Comparison of ENCODE assay signal across 1 cellular context in the genomic region with DNA sequence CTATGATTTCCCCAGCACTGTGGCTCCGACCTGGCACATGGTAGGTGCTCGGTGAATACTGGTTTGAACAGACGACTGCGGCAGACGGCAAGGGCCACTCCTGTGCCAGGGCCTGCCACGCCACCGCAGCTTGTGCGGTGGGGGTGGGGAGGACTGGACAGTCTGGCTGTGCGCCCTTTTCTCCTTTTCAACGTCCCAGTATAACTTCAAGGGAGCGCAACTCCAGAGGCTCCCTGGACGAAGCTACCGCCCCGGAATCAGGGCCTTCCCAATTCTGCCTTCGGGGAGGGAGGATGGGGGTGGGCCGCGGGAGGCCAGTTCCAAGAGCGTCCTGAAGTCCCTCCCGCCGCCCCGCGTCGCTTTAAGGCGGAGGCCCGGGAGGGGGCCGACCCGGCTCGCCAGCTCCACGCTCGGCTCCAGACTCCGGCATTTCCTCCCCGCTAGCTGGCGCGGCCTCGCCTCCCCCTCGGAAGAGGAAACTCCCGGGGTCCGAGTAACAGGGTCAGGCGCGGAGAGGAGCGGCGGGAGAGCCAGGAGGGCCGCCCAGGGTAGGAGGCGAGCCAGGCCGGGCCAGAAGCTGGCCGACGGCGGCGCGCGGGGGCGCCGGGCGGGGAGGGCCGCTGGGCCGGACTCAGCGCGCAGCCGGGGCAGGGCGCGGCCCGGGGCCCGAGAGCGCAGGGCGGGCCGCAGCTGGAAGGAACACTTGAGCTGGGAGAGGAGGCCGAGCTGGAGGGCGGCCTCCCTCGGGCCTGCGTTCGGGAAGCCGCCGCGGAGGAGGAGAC.
A peak's percentile ranks its signal among the peaks of the same experiment; 100 is the strongest.
TF ChIP-seq lines count a peak whose summit lies in the region.

A gene (plus strand): TSS at position 388 of the 782 bp plus-strand sequence. CDS start 498 bp downstream, outside the sequence.

TF ChIP-seq in HepG2, 621 proteins besides CTCF, POLR2A, EP300 and RAD21 (continued from another document and continues in another):
- TF ChIP-seq, protein P1, sequence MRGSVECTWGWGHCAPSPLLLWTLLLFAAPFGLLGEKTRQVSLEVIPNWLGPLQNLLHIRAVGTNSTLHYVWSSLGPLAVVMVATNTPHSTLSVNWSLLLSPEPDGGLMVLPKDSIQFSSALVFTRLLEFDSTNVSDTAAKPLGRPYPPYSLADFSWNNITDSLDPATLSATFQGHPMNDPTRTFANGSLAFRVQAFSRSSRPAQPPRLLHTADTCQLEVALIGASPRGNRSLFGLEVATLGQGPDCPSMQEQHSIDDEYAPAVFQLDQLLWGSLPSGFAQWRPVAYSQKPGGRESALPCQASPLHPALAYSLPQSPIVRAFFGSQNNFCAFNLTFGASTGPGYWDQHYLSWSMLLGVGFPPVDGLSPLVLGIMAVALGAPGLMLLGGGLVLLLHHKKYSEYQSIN (CRISPR knock-in tag; IDR thresholded peaks at IDR 0.05; ENCODE audit: borderline replicate concordance) = no peak
- TF ChIP-seq ZNF546 (CRISPR knock-in tag; conservative IDR thresholded peaks at IDR 0.05) (peak; percentile 92), ZNF614 (CRISPR knock-in tag; IDR thresholded peaks at IDR 0.05; ENCODE audit: borderline replicate concordance) (0 out of 2 replicates have a peak, but pooled peaks have one; percentile 38), MIXL1 (CRISPR knock-in tag; IDR thresholded peaks at IDR 0.05) (peak; percentile 17; the same call in 1 of the 2 replicates), ZNF484 (CRISPR knock-in tag; IDR thresholded peaks at IDR 0.05; ENCODE audit: borderline replicate concordance, low read depth) (no peak), GATAD2A (CRISPR knock-in tag; IDR thresholded peaks at IDR 0.05) (peak; percentile 61; the same call in 1 of the 2 replicates), IKZF4 (CRISPR knock-in tag; IDR thresholded peaks at IDR 0.05; ENCODE audit: borderline replicate concordance, low read depth, not compliant biosample characterization) (no peak), ELF4 (CRISPR knock-in tag; IDR thresholded peaks at IDR 0.05; ENCODE audit: borderline replicate concordance) (0 out of 2 replicates have a peak, but pooled peaks have one; percentile 23), ZNF782 (CRISPR knock-in tag; IDR thresholded peaks at IDR 0.05; ENCODE audit: borderline replicate concordance) (peak; percentile 61; the same call in 1 of the 2 replicates), ATF7-NPFF (CRISPR knock-in tag; IDR thresholded peaks at IDR 0.05; ENCODE audit: low read depth) (0 out of 2 replicates have a peak, but pooled peaks have one; percentile 31), ZNF264 (CRISPR knock-in tag; IDR thresholded peaks at IDR 0.05) (peak; percentile 53; the same call in 1 of the 2 replicates), ZNF235 (CRISPR knock-in tag; IDR thresholded peaks at IDR 0.05; ENCODE audit: borderline replicate concordance) (peak; percentile 67; the same call in 1 of the 2 replicates), ATM (IDR thresholded peaks at IDR 0.05; ENCODE audit: borderline replicate concordance) (no peak), PHF8 (CRISPR knock-in tag; IDR thresholded peaks at IDR 0.05) (peak; percentile 99), SUZ12 (IDR thresholded peaks at IDR 0.05; ENCODE audit: low read depth, low read length) (no peak), ZBTB3 (CRISPR knock-in tag; IDR thresholded peaks at IDR 0.05; ENCODE audit: borderline replicate concordance, low read depth) (peak; percentile 68; the same call in 1 of the 2 replicates), KLF6 (CRISPR knock-in tag; IDR thresholded peaks at IDR 0.05) (peak; percentile 33; the same call in 1 of the 2 replicates), SIX4 (CRISPR knock-in tag; IDR thresholded peaks at IDR 0.05) (no peak; the same call in 1 of the 2 replicates), ZNF878 (CRISPR knock-in tag; IDR thresholded peaks at IDR 0.05) (peak; percentile 66; the same call in 1 of the 2 replicates), ZNF180 (CRISPR knock-in tag; IDR thresholded peaks at IDR 0.05; ENCODE audit: borderline replicate concordance, low read depth) (no peak), ZKSCAN5 (CRISPR knock-in tag; IDR thresholded peaks at IDR 0.05) (no peak), ZNF644 (CRISPR knock-in tag; IDR thresholded peaks at IDR 0.05; ENCODE audit: low read depth) (peak; percentile 43; the same call in 1 of the 2 replicates), ZNF749 (CRISPR knock-in tag; IDR thresholded peaks at IDR 0.05; ENCODE audit: borderline replicate concordance) (peak; percentile 89; the same call in 1 of the 2 replicates), ZNF792 (CRISPR knock-in tag; IDR thresholded peaks at IDR 0.05) (peak; percentile 11; the same call in 1 of the 2 replicates), FOXA3 (CRISPR knock-in tag; IDR thresholded peaks at IDR 0.05) (0 out of 2 replicates have a peak, but pooled peaks have one; percentile 6), SP4 (CRISPR knock-in tag; IDR thresholded peaks at IDR 0.05) (peak; percentile 13; the same call in 1 of the 2 replicates), ZNF839 (CRISPR knock-in tag; IDR thresholded peaks at IDR 0.05; ENCODE audit: borderline replicate concordance) (peak; percentile 87; the same call in 1 of the 2 replicates), ISL2 (CRISPR knock-in tag; IDR thresholded peaks at IDR 0.05) (peak; percentile 62; the same call in 1 of the 2 replicates)
- TF ChIP-seq, protein P2, sequence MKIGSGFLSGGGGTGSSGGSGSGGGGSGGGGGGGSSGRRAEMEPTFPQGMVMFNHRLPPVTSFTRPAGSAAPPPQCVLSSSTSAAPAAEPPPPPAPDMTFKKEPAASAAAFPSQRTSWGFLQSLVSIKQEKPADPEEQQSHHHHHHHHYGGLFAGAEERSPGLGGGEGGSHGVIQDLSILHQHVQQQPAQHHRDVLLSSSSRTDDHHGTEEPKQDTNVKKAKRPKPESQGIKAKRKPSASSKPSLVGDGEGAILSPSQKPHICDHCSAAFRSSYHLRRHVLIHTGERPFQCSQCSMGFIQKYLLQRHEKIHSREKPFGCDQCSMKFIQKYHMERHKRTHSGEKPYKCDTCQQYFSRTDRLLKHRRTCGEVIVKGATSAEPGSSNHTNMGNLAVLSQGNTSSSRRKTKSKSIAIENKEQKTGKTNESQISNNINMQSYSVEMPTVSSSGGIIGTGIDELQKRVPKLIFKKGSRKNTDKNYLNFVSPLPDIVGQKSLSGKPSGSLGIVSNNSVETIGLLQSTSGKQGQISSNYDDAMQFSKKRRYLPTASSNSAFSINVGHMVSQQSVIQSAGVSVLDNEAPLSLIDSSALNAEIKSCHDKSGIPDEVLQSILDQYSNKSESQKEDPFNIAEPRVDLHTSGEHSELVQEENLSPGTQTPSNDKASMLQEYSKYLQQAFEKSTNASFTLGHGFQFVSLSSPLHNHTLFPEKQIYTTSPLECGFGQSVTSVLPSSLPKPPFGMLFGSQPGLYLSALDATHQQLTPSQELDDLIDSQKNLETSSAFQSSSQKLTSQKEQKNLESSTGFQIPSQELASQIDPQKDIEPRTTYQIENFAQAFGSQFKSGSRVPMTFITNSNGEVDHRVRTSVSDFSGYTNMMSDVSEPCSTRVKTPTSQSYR (CRISPR knock-in tag; IDR thresholded peaks at IDR 0.05; ENCODE audit: borderline replicate concordance) = peak; percentile 94
- TF ChIP-seq, protein P3, sequence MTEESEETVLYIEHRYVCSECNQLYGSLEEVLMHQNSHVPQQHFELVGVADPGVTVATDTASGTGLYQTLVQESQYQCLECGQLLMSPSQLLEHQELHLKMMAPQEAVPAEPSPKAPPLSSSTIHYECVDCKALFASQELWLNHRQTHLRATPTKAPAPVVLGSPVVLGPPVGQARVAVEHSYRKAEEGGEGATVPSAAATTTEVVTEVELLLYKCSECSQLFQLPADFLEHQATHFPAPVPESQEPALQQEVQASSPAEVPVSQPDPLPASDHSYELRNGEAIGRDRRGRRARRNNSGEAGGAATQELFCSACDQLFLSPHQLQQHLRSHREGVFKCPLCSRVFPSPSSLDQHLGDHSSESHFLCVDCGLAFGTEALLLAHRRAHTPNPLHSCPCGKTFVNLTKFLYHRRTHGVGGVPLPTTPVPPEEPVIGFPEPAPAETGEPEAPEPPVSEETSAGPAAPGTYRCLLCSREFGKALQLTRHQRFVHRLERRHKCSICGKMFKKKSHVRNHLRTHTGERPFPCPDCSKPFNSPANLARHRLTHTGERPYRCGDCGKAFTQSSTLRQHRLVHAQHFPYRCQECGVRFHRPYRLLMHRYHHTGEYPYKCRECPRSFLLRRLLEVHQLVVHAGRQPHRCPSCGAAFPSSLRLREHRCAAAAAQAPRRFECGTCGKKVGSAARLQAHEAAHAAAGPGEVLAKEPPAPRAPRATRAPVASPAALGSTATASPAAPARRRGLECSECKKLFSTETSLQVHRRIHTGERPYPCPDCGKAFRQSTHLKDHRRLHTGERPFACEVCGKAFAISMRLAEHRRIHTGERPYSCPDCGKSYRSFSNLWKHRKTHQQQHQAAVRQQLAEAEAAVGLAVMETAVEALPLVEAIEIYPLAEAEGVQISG (CRISPR knock-in tag; IDR thresholded peaks at IDR 0.05) = peak; percentile 71
- TF ChIP-seq, protein P4, sequence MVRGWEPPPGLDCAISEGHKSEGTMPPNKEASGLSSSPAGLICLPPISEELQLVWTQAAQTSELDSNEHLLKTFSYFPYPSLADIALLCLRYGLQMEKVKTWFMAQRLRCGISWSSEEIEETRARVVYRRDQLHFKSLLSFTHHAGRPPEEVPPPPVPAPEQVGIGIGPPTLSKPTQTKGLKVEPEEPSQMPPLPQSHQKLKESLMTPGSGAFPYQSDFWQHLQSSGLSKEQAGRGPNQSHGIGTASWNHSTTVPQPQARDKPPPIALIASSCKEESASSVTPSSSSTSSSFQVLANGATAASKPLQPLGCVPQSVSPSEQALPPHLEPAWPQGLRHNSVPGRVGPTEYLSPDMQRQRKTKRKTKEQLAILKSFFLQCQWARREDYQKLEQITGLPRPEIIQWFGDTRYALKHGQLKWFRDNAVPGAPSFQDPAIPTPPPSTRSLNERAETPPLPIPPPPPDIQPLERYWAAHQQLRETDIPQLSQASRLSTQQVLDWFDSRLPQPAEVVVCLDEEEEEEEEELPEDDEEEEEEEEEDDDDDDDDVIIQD (CRISPR knock-in tag; IDR thresholded peaks at IDR 0.05; ENCODE audit: low read depth) = 0 out of 2 replicates have a peak, but pooled peaks have one; percentile 10
- TF ChIP-seq, protein P5, sequence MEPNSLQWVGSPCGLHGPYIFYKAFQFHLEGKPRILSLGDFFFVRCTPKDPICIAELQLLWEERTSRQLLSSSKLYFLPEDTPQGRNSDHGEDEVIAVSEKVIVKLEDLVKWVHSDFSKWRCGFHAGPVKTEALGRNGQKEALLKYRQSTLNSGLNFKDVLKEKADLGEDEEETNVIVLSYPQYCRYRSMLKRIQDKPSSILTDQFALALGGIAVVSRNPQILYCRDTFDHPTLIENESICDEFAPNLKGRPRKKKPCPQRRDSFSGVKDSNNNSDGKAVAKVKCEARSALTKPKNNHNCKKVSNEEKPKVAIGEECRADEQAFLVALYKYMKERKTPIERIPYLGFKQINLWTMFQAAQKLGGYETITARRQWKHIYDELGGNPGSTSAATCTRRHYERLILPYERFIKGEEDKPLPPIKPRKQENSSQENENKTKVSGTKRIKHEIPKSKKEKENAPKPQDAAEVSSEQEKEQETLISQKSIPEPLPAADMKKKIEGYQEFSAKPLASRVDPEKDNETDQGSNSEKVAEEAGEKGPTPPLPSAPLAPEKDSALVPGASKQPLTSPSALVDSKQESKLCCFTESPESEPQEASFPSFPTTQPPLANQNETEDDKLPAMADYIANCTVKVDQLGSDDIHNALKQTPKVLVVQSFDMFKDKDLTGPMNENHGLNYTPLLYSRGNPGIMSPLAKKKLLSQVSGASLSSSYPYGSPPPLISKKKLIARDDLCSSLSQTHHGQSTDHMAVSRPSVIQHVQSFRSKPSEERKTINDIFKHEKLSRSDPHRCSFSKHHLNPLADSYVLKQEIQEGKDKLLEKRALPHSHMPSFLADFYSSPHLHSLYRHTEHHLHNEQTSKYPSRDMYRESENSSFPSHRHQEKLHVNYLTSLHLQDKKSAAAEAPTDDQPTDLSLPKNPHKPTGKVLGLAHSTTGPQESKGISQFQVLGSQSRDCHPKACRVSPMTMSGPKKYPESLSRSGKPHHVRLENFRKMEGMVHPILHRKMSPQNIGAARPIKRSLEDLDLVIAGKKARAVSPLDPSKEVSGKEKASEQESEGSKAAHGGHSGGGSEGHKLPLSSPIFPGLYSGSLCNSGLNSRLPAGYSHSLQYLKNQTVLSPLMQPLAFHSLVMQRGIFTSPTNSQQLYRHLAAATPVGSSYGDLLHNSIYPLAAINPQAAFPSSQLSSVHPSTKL (CRISPR knock-in tag; IDR thresholded peaks at IDR 0.05) = peak; percentile 70; the same call in 1 of the 2 replicates
- TF ChIP-seq, protein P6, sequence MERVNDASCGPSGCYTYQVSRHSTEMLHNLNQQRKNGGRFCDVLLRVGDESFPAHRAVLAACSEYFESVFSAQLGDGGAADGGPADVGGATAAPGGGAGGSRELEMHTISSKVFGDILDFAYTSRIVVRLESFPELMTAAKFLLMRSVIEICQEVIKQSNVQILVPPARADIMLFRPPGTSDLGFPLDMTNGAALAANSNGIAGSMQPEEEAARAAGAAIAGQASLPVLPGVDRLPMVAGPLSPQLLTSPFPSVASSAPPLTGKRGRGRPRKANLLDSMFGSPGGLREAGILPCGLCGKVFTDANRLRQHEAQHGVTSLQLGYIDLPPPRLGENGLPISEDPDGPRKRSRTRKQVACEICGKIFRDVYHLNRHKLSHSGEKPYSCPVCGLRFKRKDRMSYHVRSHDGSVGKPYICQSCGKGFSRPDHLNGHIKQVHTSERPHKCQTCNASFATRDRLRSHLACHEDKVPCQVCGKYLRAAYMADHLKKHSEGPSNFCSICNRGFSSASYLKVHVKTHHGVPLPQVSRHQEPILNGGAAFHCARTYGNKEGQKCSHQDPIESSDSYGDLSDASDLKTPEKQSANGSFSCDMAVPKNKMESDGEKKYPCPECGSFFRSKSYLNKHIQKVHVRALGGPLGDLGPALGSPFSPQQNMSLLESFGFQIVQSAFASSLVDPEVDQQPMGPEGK (CRISPR knock-in tag; IDR thresholded peaks at IDR 0.05) = peak; percentile 87
- TF ChIP-seq, protein P7, sequence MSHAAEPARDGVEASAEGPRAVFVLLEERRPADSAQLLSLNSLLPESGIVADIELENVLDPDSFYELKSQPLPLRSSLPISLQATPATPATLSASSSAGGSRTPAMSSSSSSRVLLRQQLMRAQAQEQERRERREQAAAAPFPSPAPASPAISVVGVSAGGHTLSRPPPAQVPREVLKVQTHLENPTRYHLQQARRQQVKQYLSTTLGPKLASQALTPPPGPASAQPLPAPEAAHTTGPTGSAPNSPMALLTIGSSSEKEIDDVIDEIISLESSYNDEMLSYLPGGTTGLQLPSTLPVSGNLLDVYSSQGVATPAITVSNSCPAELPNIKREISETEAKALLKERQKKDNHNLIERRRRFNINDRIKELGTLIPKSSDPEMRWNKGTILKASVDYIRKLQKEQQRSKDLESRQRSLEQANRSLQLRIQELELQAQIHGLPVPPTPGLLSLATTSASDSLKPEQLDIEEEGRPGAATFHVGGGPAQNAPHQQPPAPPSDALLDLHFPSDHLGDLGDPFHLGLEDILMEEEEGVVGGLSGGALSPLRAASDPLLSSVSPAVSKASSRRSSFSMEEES (CRISPR knock-in tag; IDR thresholded peaks at IDR 0.05) = peak; percentile 19; the same call in 1 of the 2 replicates
